Comparison of ENCODE assay signal across 11 cellular contexts in genomic region chr4:6658204-6658585, GRCh38. TPM values are rescaled to one million over a fixed set of nuclear protein-coding genes. Genes with fewer than 3 reads are reported as not detected.
DNase-seq lines count a peak whose midpoint lies in the region; ATAC-seq and TF ChIP-seq lines count a peak whose summit lies in the region.
"Had no signal": no experiment of that assay in that cellular context is flagged by ENCODE, and none has a peak within 500 bp of the region (broad histone marks: within the 10 kb centered on the region; RNA-seq: fewer than 3 reads in every experiment).

No MANE protein-coding gene starts in this region.

- WGBS in endodermal cell (ENCODE audit: insufficient coverage in 1 of 2, insufficient read length in 1 of 2), 2 experiments: 90 to 93% methylated on average over 6 to 7 of the region's 7 CpGs

- peaks cover 8% of the 10 kb centered on the region for H3K4me1 Mint-ChIP-seq in activated naive CD8-positive, alpha-beta T cell (ENCODE audit: low read depth)
- peaks cover 4% of the 10 kb centered on the region for H3K4me1 Mint-ChIP-seq in activated naive CD8-positive, alpha-beta T cell treated with anti-CD3 and anti-CD28 coated beads for 36 hours
- no peaks in the 10 kb centered on the region for H3K4me1 Mint-ChIP-seq in endodermal cell
- H3K4me1 Mint-ChIP-seq in neural progenitor cell: no peaks in the 10 kb centered on the region

- DNase-seq in activated naive CD8-positive, alpha-beta T cell treated with anti-CD3 and anti-CD28 coated beads for 36 hours: no peak
- DNase-seq in endodermal cell: no peak
- DNase-seq in neural progenitor cell (ENCODE audit: low spot score): no peak
- no peak for DNase-seq in HPDE6-E6E7 (ENCODE audit: extremely low spot score)
- no peak for DNase-seq in HEK293T (ENCODE audit: extremely low spot score)
- no peak for DNase-seq in NCI-H1092 (lab: John Stamatoyannopoulos, UW)
- DNase-seq: cerebellar nuclear complex, NCI-H1105 treated with DMSO at 0.1 percent for 48 hours had no signal

- H3K27ac ChIP-seq in endodermal cell (ENCODE audit: low read depth, low read length): no peak overlapping the region
- no peak overlapping the region for H3K27ac ChIP-seq in neural progenitor cell

- POLR2A ChIA-PET in HEK293T (lab: Yijun Ruan, JAX): interaction anchor here (2.4 kb wide), 1 partner anchor 15 kb away, joined by 11 read pairs; a partner anchor contains a TSS

- peak overlapping the region; percentile 9 for H2AFZ ChIP-seq in neural progenitor cell (replicated peaks)

- no peaks in the 10 kb centered on the region for H4K20me1 ChIP-seq in neural progenitor cell (ENCODE audit: low read depth)

- CTCF ChIA-PET in HEK293T (lab: Yijun Ruan, JAX): no interaction called here

- H3K4me3 ChIP-seq in endodermal cell (ENCODE audit: low read length): no peak overlapping the region
- no peak overlapping the region for H3K4me3 ChIP-seq in neural progenitor cell

- H3K27me3 Mint-ChIP-seq in activated naive CD8-positive, alpha-beta T cell: no peaks in the 10 kb centered on the region
- peaks cover 20% of the 10 kb centered on the region for H3K27me3 Mint-ChIP-seq in activated naive CD8-positive, alpha-beta T cell treated with anti-CD3 and anti-CD28 coated beads for 36 hours
- H3K27me3 Mint-ChIP-seq in endodermal cell (ENCODE audit: insufficient read depth) (peaks cover 45% of the 10 kb centered on the region), neural progenitor cell (ENCODE audit: insufficient read depth, low read depth) (peaks cover 12% of the 10 kb centered on the region)

- H3K27me3 ChIP-seq in endodermal cell (ENCODE audit: control insufficient read depth, insufficient read depth, low read length, poor library complexity, severe bottlenecking): peaks cover 28% of the 10 kb centered on the region
- H3K27me3 ChIP-seq in neural progenitor cell: peaks cover 33% of the 10 kb centered on the region

- no peaks in the 10 kb centered on the region for H3K4me1 ChIP-seq in endodermal cell (ENCODE audit: control insufficient read depth, insufficient read depth, low read length)
- H3K4me1 ChIP-seq in neural progenitor cell: no peaks in the 10 kb centered on the region

- ATAC-seq in HG02798 (IDR thresholded peaks at IDR 0.05; ENCODE audit: poor library complexity, unreplicated experiment): no peak

- no peak overlapping the region for H3K9ac ChIP-seq in endodermal cell (ENCODE audit: extremely low read depth, low read length, poor library complexity, severe bottlenecking)
- H3K9ac ChIP-seq in neural progenitor cell: no peak overlapping the region

- H3K9me3 ChIP-seq in endodermal cell (ENCODE audit: control insufficient read depth, low read length) (no peaks in the 10 kb centered on the region), neural progenitor cell (ENCODE audit: low read depth) (no peaks in the 10 kb centered on the region)

- peak overlapping the region; percentile 79 for H3K4me3 Mint-ChIP-seq in activated naive CD8-positive, alpha-beta T cell
- H3K4me3 Mint-ChIP-seq in activated naive CD8-positive, alpha-beta T cell treated with anti-CD3 and anti-CD28 coated beads for 36 hours: no peak overlapping the region
- peak overlapping the region; percentile 44 for H3K4me3 Mint-ChIP-seq in endodermal cell
- H3K4me3 Mint-ChIP-seq in neural progenitor cell: no peak overlapping the region

- H3F3A ChIP-seq in neural progenitor cell (ENCODE audit: low read depth): no peaks in the 10 kb centered on the region

- no peaks in the 10 kb centered on the region for H3K9me3 Mint-ChIP-seq in activated naive CD8-positive, alpha-beta T cell (ENCODE audit: low read depth)
- H3K9me3 Mint-ChIP-seq in activated naive CD8-positive, alpha-beta T cell treated with anti-CD3 and anti-CD28 coated beads for 36 hours: peaks cover 5% of the 10 kb centered on the region
- H3K9me3 Mint-ChIP-seq in endodermal cell: peaks cover 7% of the 10 kb centered on the region
- peaks cover 7% of the 10 kb centered on the region for H3K9me3 Mint-ChIP-seq in neural progenitor cell

- no peaks in the 10 kb centered on the region for H3K79me2 ChIP-seq in neural progenitor cell (ENCODE audit: low read depth)

- TF ChIP-seq CTCF in endodermal cell (conservative IDR thresholded peaks at IDR 0.05) (no peak), neural progenitor cell (IDR thresholded peaks at IDR 0.05) (no peak)

- no peak overlapping the region for H3K27ac Mint-ChIP-seq in activated naive CD8-positive, alpha-beta T cell
- H3K27ac Mint-ChIP-seq in activated naive CD8-positive, alpha-beta T cell treated with anti-CD3 and anti-CD28 coated beads for 36 hours: no peak overlapping the region
- H3K27ac Mint-ChIP-seq in endodermal cell (no peak overlapping the region), neural progenitor cell (no peak overlapping the region)

- H3K4me2 ChIP-seq in neural progenitor cell: no peak overlapping the region

- H3K36me3 ChIP-seq in endodermal cell (ENCODE audit: control insufficient read depth, insufficient read depth, low read length) (no peaks in the 10 kb centered on the region), neural progenitor cell (no peaks in the 10 kb centered on the region)

- H3K36me3 Mint-ChIP-seq in activated naive CD8-positive, alpha-beta T cell: no peaks in the 10 kb centered on the region
- H3K36me3 Mint-ChIP-seq in activated naive CD8-positive, alpha-beta T cell treated with anti-CD3 and anti-CD28 coated beads for 36 hours: no peaks in the 10 kb centered on the region
- H3K36me3 Mint-ChIP-seq in endodermal cell (ENCODE audit: low read depth): no peaks in the 10 kb centered on the region
- no peaks in the 10 kb centered on the region for H3K36me3 Mint-ChIP-seq in neural progenitor cell

TF ChIP-seq in HEK293T, 16 proteins besides CTCF, POLR2A, EP300 and RAD21:
- TF ChIP-seq BHLHE40 (IDR thresholded peaks at IDR 0.05; ENCODE audit: borderline replicate concordance) (no peak), LEF1 (IDR thresholded peaks at IDR 0.05; ENCODE audit: borderline replicate concordance) (no peak), SUZ12 (IDR thresholded peaks at IDR 0.05) (no peak)

RNA-seq across cellular contexts. Expression of gene MRFAP1, which starts 17.7 kb away (rescaled TPM):
- 100 to 1,000 TPM; 107 to 109 TPM for total RNA-seq in activated naive CD8-positive, alpha-beta T cell treated with anti-CD3 and anti-CD28 coated beads for 36 hours
- total RNA-seq in endodermal cell: 100 to 1,000 TPM; 231 to 239 TPM
- 248 TPM for polyA plus RNA-seq in endodermal cell (2013, experiment 1 of 2)
- 221 TPM for polyA plus RNA-seq in endodermal cell (2013, experiment 2 of 2)
- 162 and 178 TPM in 2 replicates for total RNA-seq in neural progenitor cell (ENCODE audit: low replicate concordance)

RNA-seq across cellular contexts. Expression of gene S100P, which starts 35.5 kb away (rescaled TPM):
- total RNA-seq in activated naive CD8-positive, alpha-beta T cell treated with anti-CD3 and anti-CD28 coated beads for 36 hours: 1 to 10 TPM in 1 of 2 experiments, under 1 TPM in 1; 0.37 to 2.5 TPM
- not detected for total RNA-seq in endodermal cell
- polyA plus RNA-seq in endodermal cell (2013, experiment 1 of 2): not detected
- not detected for polyA plus RNA-seq in endodermal cell (2013, experiment 2 of 2)
- total RNA-seq in neural progenitor cell (ENCODE audit: low replicate concordance): not detected in 2 replicates
- total RNA-seq: OCI-LY7 had no signal

RNA-seq across cellular contexts. Expression of gene MRFAP1L1, which starts 51.5 kb away (rescaled TPM):
- total RNA-seq in activated naive CD8-positive, alpha-beta T cell treated with anti-CD3 and anti-CD28 coated beads for 36 hours: 10 to 100 TPM; 41.4 to 42.5 TPM
- total RNA-seq in endodermal cell (10 to 100 TPM; 45.0 to 50.2 TPM), neural progenitor cell (ENCODE audit: low replicate concordance) (90.6 and 141 TPM in 2 replicates)
- polyA plus RNA-seq in endodermal cell (2013, experiment 1 of 2): 64.3 TPM
- polyA plus RNA-seq in endodermal cell (2013, experiment 2 of 2): 53.7 TPM

RNA-seq across cellular contexts. Expression of gene BLOC1S4, which starts 57.8 kb away (rescaled TPM):
- 10 to 100 TPM; 19.4 to 21.0 TPM for total RNA-seq in activated naive CD8-positive, alpha-beta T cell treated with anti-CD3 and anti-CD28 coated beads for 36 hours
- 10 to 100 TPM; 18.8 to 26.5 TPM for total RNA-seq in endodermal cell
- polyA plus RNA-seq in endodermal cell (2013, experiment 1 of 2): 21.0 TPM
- polyA plus RNA-seq in endodermal cell (2013, experiment 2 of 2): 18.1 TPM
- total RNA-seq in neural progenitor cell (ENCODE audit: low replicate concordance): 10.5 and 24.6 TPM in 2 replicates

Comparison
In these comparisons a context has a peak if more than half of its experiments do, and no peak if none do; other contexts are left out.
1. H3K4me3 Mint-ChIP-seq: peak in activated naive CD8-positive, alpha-beta T cell (single experiment) and endodermal cell (single experiment); none in activated naive CD8-positive, alpha-beta T cell treated with anti-CD3 and anti-CD28 coated beads for 36 hours (single experiment) and neural progenitor cell (single experiment).